Comparison of ENCODE assay signal across 35 cellular contexts in the genomic region with DNA sequence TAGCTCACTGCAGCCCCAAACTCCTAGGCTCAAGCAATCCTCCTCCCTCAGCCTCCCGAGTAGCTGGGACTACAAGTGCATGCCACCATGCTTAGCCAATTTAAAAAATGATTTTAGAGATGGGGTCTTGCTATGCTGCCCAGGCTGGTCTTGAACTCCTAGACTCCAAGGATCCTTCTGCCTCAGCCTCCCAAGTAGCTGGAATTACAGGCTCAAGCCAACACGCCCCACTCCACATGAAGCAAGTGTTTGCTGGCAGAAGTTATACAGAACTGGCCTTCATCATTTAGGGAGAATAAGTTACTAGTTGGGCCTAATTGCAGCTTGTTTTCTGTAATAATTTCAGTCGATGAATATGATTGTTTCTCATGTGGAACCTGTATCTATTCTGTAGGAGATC.
"Had no signal": no experiment of that assay in that cellular context is flagged by ENCODE, and none has a peak within 500 bp of the region (broad histone marks: within the 10 kb centered on the region; RNA-seq: fewer than 3 reads in every experiment).

No MANE protein-coding gene starts in this region.

- H3K4me3 ChIP-seq: MG63 had no signal

- H3K36me3 ChIP-seq: MG63 had no signal

- H3K27me3 ChIP-seq: MG63 had no signal

- DNase-seq: Karpas-422, Kasumi-1, MG63, MM.1S, MV-4-11, NCI-H1048, NCI-H1092, NCI-H1092 treated with DMSO at 0.1 percent for 48 hours, NCI-H1105, NCI-H1105 treated with DMSO at 0.1 percent for 48 hours, NCI-H1417, NCI-H1417 treated with DMSO at 0.1 percent for 48 hours, NCI-H1436 treated with DMSO at 0.1 percent for 48 hours, NCI-H146, NCI-H1694, NCI-H1694 treated with DMSO at 0.1 percent for 48 hours, NCI-H187, NCI-H187 treated with DMSO at 0.1 percent for 48 hours, NCI-H1930, NCI-H2029, NCI-H2029 treated with DMSO at 0.1 percent for 48 hours, NCI-H2081, NCI-H2081 treated with DMSO at 0.1 percent for 48 hours, NCI-H2107, NCI-H2171, NCI-H2171 treated with DMSO at 0.1 percent for 48 hours, NCI-H2227 treated with DMSO at 0.1 percent for 48 hours, NCI-H226, NCI-H345, NCI-H446, NCI-H446 treated with DMSO at 0.1 percent for 48 hours, NCI-H510A, NCI-H510A treated with DMSO at 0.1 percent for 48 hours, NCI-H524, NCI-H524 treated with DMSO at 0.1 percent for 48 hours had no signal

- H3K9me3 ChIP-seq: MG63 had no signal
